In the genomic region with DNA sequence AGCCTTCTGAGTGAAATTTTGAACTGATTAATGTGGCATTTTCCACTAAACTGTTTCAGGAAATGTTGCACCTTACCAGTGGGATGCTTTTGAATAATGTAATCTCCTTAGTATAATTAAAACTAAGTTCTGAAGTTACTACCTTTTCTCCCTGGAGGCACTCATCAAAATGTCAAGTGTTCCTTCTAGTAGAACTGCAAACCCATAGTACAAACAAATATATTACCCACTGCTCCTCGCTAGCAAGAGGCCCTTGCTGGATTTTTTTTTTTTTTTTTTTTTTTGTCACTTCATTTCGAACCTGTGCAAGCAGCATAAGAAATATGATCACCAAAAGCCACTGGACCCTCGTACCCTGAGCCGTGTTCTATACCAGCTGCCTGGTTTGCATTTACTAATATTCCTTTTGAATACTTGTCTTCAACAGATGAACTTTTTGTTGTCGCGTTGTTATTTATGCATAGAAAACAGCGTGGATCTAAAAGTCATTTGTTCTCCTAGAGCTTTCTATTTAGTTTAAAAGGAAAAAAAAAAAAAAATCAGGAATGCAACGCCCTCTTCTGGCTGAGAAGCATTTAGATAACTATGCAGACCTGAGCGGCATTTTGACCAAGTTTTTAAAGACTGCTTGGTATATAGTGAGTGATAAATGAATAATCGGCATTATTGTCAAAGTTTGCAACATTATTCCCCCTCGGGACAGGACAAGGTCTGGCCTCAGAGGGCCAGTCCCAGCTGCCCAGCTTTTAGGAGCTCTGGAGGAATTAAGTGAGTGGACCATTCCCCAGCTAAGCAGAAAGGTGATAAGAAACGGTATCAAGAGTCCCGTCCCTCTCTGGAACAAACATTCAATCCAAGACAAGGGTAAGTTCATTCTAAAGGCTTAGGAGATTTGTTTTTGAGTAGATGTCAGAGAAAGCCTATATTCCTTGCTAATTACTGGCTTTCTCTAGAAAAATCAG, we compare ENCODE assay signal across 9 cellular contexts.
A peak's percentile ranks its signal among the peaks of the same experiment; 100 is the strongest.
DNase-seq lines count a peak whose midpoint lies in the region; ATAC-seq and TF ChIP-seq lines count a peak whose summit lies in the region.
"Had no signal": no experiment of that assay in that cellular context is flagged by ENCODE, and none has a peak within 500 bp of the region (broad histone marks: within the 10 kb centered on the region; RNA-seq: fewer than 3 reads in every experiment).

No MANE protein-coding gene starts in this region.

- POLR2A ChIA-PET in OCI-LY7 (lab: Charles Lee) = interaction anchor here (0.6 kb wide), 1 partner anchor 323 kb away, joined by 3 read pairs; no protein-coding TSS in a partner anchor

- intact Hi-C loops in OCI-LY7 (cut with micrococcal nuclease; ENCODE audit: unreplicated experiment) = no loop called here
- intact Hi-C loops in left ventricle myocardium superior (cut with micrococcal nuclease) = no loop called here

- DNase-seq in SKM-1 (lab: John Stamatoyannopoulos, UW; ENCODE audit: unreplicated experiment) = peak; percentile 17
- no peak for DNase-seq in SKM-1 treated with dmso at 0.1 percent for 144 hours (lab: John Stamatoyannopoulos, UW; ENCODE audit: unreplicated experiment)
- peak; percentile 6 for DNase-seq in OCI-LY7 (ENCODE audit: low spot score)
- DNase-seq in fibroblast of peridontal ligament (ENCODE audit: extremely low read depth) = peak; percentile 58
- peak; percentile 9 for DNase-seq in smooth muscle cell of the brain vasculature (ENCODE audit: low read depth, low spot score)
- DNase-seq in left ventricle myocardium superior = no peak
- DNase-seq: activated naive CD8-positive, alpha-beta T cell treated with anti-CD3 and anti-CD28 coated beads, Interleukin-2, amount 10 ng/mL, durations not matched to agents 7 days and 5 days had no signal

- no peaks in the 10 kb centered on the region for H3K9me3 ChIP-seq in OCI-LY7 (ENCODE audit: low read length)

- CTCF ChIA-PET in OCI-LY7 (lab: Charles Lee; ENCODE audit: unreplicated experiment) = no interaction called here

- no peaks in the 10 kb centered on the region for H3K36me3 ChIP-seq in OCI-LY7 (ENCODE audit: insufficient read depth, low read length)

- H4K20me1 ChIP-seq in OCI-LY7 (ENCODE audit: insufficient read depth, low read length) = no peaks in the 10 kb centered on the region

- H3K27ac ChIP-seq in OCI-LY7 (ENCODE audit: low read depth, low read length, poor library complexity, severe bottlenecking) = no peak overlapping the region

- no peak overlapping the region for H3K4me2 ChIP-seq in OCI-LY7 (ENCODE audit: low read length)

- H2AFZ ChIP-seq in OCI-LY7 (ENCODE audit: low read length) = no peak overlapping the region

- H3K4me1 ChIP-seq in OCI-LY7 (ENCODE audit: insufficient read depth, low read length, poor library complexity, severe bottlenecking) = no peaks in the 10 kb centered on the region

- no peaks in the 10 kb centered on the region for H3K9me2 ChIP-seq in OCI-LY7 (ENCODE audit: insufficient read depth, low read length)

- BruUV-seq in OCI-LY7 (replicated peaks; lab: Mats Ljungman, UMichigan) = no TSS peak

- ATAC-seq in GM18498 (IDR thresholded peaks at IDR 0.05; ENCODE audit: unreplicated experiment) (no peak), HG03460 (IDR thresholded peaks at IDR 0.05; ENCODE audit: unreplicated experiment) (no peak), left ventricle myocardium superior (no peak)

- TF ChIP-seq CTCF in OCI-LY7 (conservative IDR thresholded peaks at IDR 0.05; ENCODE audit: low read length) = peak; percentile 84

- H3K79me2 ChIP-seq in OCI-LY7 (ENCODE audit: insufficient read depth, low read depth, low read length) = no peaks in the 10 kb centered on the region

- no peak overlapping the region for H3K4me3 ChIP-seq in OCI-LY7 (ENCODE audit: low read depth, low read length, poor library complexity, severe bottlenecking)

Comparison
In these comparisons a context has a peak if more than half of its experiments do, and no peak if none do; other contexts are left out.
1. DNase-seq: peak in SKM-1 (single experiment), OCI-LY7 (single experiment), fibroblast of peridontal ligament (single experiment) and smooth muscle cell of the brain vasculature (single experiment); none in SKM-1 treated with dmso at 0.1 percent for 144 hours (single experiment) and left ventricle myocardium superior (single experiment).